Comparison of ENCODE assay signal across 1 cellular context in genomic region chr11:10309163-10310093, GRCh38.
TF ChIP-seq lines count a peak whose summit lies in the region.

No MANE protein-coding gene starts in this region.

TF ChIP-seq in K562, 482 proteins besides CTCF, POLR2A, EP300 and RAD21 (continued from another document):
- TF ChIP-seq ZBTB5 (IDR thresholded peaks at IDR 0.05): no peak
- TF ChIP-seq HBP1 (CRISPR knock-in tag; IDR thresholded peaks at IDR 0.05): no peak
- TF ChIP-seq SIX5 (IDR thresholded peaks at IDR 0.05; ENCODE audit: borderline replicate concordance in 1 of 2, insufficient read depth in 1 of 2, low read depth in 1 of 2, low read length in 2 of 2): no peak
- TF ChIP-seq KLF13 (tag; IDR thresholded peaks at IDR 0.05; ENCODE audit: borderline replicate concordance, low read depth): no peak
- peak; percentile 72 for TF ChIP-seq ARID1B (IDR thresholded peaks at IDR 0.05)
